ENCODE assay signal across 6 cellular contexts in the genomic region with DNA sequence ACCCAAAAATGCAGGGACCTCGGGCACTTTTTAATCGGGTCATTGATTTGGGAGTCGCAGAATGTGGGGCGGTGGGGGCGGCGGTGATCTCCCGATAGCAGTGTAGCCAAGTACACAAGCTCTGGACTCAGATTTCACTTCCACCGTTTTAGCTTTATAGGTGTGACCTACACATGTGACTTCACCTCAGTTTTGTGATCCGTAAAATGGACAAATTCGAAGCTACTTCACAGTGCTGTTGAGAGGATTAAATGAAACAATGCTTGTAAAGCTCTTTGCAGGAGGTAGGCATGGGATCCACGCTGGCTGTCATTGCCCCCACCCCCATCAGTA. TPM values are rescaled to one million over a fixed set of nuclear protein-coding genes. Genes with fewer than 3 reads are reported as not detected.
A peak's percentile ranks its signal among the peaks of the same experiment; 100 is the strongest.
DNase-seq lines count a peak whose midpoint lies in the region; TF ChIP-seq lines count a peak whose summit lies in the region.

No MANE protein-coding gene starts in this region.

- peaks cover 14% of the 10 kb centered on the region for H3K36me3 ChIP-seq in PC-9 (ENCODE audit: low read depth)
- peaks cover 3% of the 10 kb centered on the region for H3K36me3 ChIP-seq in iPS DF 6.9 (ENCODE audit: control insufficient read depth, insufficient read depth, low read length)
- no peaks in the 10 kb centered on the region for H3K36me3 ChIP-seq in vagina

- no peak for TF ChIP-seq POLR2A in vagina (IDR thresholded peaks at IDR 0.05)

- CTCF ChIA-PET in PC-9 (lab: Charles Lee) = interaction anchor here (0.5 to 0.6 kb wide), 2 partner anchors 11 to 85 kb away, joined by 3 to 8 read pairs; no protein-coding TSS in a partner anchor

- no peaks in the 10 kb centered on the region for H3K9me3 ChIP-seq in PC-9 (ENCODE audit: insufficient read depth, low read depth)
- H3K9me3 ChIP-seq in iPS DF 6.9 (ENCODE audit: control insufficient read depth, insufficient read depth, low read length) = no peaks in the 10 kb centered on the region
- H3K9me3 ChIP-seq in vagina = no peaks in the 10 kb centered on the region

- WGBS in iPS DF 6.9 (ENCODE audit: insufficient coverage, insufficient read length) = no CpG with 5 or more reads among the region's 11 CpGs

- peaks cover 57% of the 10 kb centered on the region for H3K79me2 ChIP-seq in PC-9 (ENCODE audit: low read depth)

- no peaks in the 10 kb centered on the region for H3K9me2 ChIP-seq in PC-9 (ENCODE audit: insufficient read depth)

- peak overlapping the region; percentile 89 for H3K27ac ChIP-seq in PC-9
- H3K27ac ChIP-seq in iPS DF 6.9 (ENCODE audit: low read length) = no peak overlapping the region
- peak overlapping the region; percentile 80 for H3K27ac ChIP-seq in vagina

- H3K4me3 ChIP-seq in PC-9 (peak overlapping the region; percentile 80), iPS DF 6.9 (ENCODE audit: low read length) (peak overlapping the region; percentile 75; the same call in 1 of the 2 replicates), vagina (peak overlapping the region; percentile 80 to 88)

- peak overlapping the region; percentile 90 for H2AFZ ChIP-seq in PC-9

- no peak for TF ChIP-seq CTCF in PC-9 (conservative IDR thresholded peaks at IDR 0.05)
- TF ChIP-seq CTCF in vagina (IDR thresholded peaks at IDR 0.05) = no peak

- H3K4me2 ChIP-seq in PC-9 = peak overlapping the region; percentile 91

- intact Hi-C loops in PC-9 (cut with micrococcal nuclease; ENCODE audit: unreplicated experiment) (no loop called here), vagina (cut with DNase I) (no loop called here)

- peaks cover 41% of the 10 kb centered on the region for H3F3A ChIP-seq in PC-9 (ENCODE audit: insufficient read depth, low read depth)

- peaks cover 28% of the 10 kb centered on the region for H4K20me1 ChIP-seq in PC-9 (ENCODE audit: insufficient read depth)

- H3K4me1 ChIP-seq in PC-9 (replicated peaks; ENCODE audit: insufficient read depth) (peaks cover 15% of the 10 kb centered on the region), iPS DF 6.9 (ENCODE audit: control insufficient read depth, insufficient read depth, low read length) (peaks cover 2% of the 10 kb centered on the region; the same call in 1 of the 2 replicates), vagina (peaks cover 31% of the 10 kb centered on the region)

- no peaks in the 10 kb centered on the region for H3K27me3 ChIP-seq in PC-9 (ENCODE audit: insufficient read depth, low read depth)
- no peaks in the 10 kb centered on the region for H3K27me3 ChIP-seq in iPS DF 6.9 (ENCODE audit: control insufficient read depth, insufficient read depth, low read length)
- H3K27me3 ChIP-seq in vagina = no peaks in the 10 kb centered on the region

- no TSS peak for BruUV-seq in PC-9 (replicated peaks; lab: Mats Ljungman, UMichigan)

- POLR2A ChIA-PET in PC-9 (lab: Charles Lee; ENCODE audit: unreplicated experiment) = interaction anchor here (0.6 to 0.7 kb wide), 2 partner anchors 35 to 40 kb away, joined by 3 to 5 read pairs; a partner anchor contains a TSS

- DNase-seq in ELR (ENCODE audit: low read depth) (peak; percentile 40), PC-9 (peak in 1 of 2 experiments; percentile 52), iPS DF 6.9 (ENCODE audit: low read depth, low spot score) (no peak), vagina (ENCODE audit: extremely low spot score in 2 of 2) (no peak), globus pallidus (ENCODE audit: low spot score) (no peak), HPDE6-E6E7 (ENCODE audit: extremely low spot score) (no peak)

RNA-seq across cellular contexts. Expression of a gene that starts 0.5 kb away (rescaled TPM):
- total RNA-seq in PC-9 (2021) (15.8 and 16.1 TPM in 2 replicates), vagina (14.5 TPM)

RNA-seq across cellular contexts. Expression of a gene that starts 0.7 kb away (rescaled TPM):
- total RNA-seq in PC-9 (2021) = 80.1 and 81.3 TPM in 2 replicates
- 52.5 TPM for total RNA-seq in vagina

RNA-seq across cellular contexts. Expression of a gene that starts 35.3 kb away (rescaled TPM):
- total RNA-seq in PC-9 (2021) (34.1 and 42.7 TPM in 2 replicates), vagina (39.5 TPM)

RNA-seq across cellular contexts. Expression of a gene that starts 36.5 kb away (rescaled TPM):
- 1.3 and 1.9 TPM in 2 replicates for total RNA-seq in PC-9 (2021)
- not detected for total RNA-seq in vagina

RNA-seq across cellular contexts. Expression of a gene that starts 50.4 kb away (rescaled TPM):
- total RNA-seq in PC-9 (2021) (14.9 and 23.6 TPM in 2 replicates), vagina (11.0 TPM)
